17 cellular contexts compared by ENCODE assay signal in the genomic region with DNA sequence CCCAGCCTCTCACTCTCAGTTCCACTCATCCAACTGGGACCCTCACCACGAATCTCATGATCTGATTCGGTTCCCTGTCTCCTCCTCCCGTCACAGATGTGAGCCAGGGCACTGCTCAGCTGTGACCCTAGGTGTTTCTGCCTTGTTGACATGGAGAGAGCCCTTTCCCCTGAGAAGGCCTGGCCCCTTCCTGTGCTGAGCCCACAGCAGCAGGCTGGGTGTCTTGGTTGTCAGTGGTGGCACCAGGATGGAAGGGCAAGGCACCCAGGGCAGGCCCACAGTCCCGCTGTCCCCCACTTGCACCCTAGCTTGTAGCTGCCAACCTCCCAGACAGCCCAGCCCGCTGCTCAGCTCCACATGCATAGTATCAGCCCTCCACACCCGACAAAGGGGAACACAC. TPM values are rescaled to one million over a fixed set of nuclear protein-coding genes. Genes with fewer than 3 reads are reported as not detected.
A peak's percentile ranks its signal among the peaks of the same experiment; 100 is the strongest.
DNase-seq lines count a peak whose midpoint lies in the region; ATAC-seq, FAIRE-seq and TF ChIP-seq lines count a peak whose summit lies in the region.
"Had no signal": no experiment of that assay in that cellular context is flagged by ENCODE, and none has a peak within 500 bp of the region (broad histone marks: within the 10 kb centered on the region; RNA-seq: fewer than 3 reads in every experiment).

No MANE protein-coding gene starts in this region.

- H3K9ac ChIP-seq in SK-N-MC (ENCODE audit: insufficient read length), result no peak overlapping the region

- no peaks in the 10 kb centered on the region for H3K27me3 Mint-ChIP-seq in activated CD4-positive, alpha-beta memory T cell treated with anti-CD3 and anti-CD28 coated beads, Interleukin-2, amount 10 ng/mL, durations not matched to agents 7 days and 5 days
- no peaks in the 10 kb centered on the region for H3K27me3 Mint-ChIP-seq in activated CD4-positive, alpha-beta memory T cell treated with anti-CD3 and anti-CD28 coated beads for 36 hours
- H3K27me3 Mint-ChIP-seq in endothelial cell (ENCODE audit: unreplicated experiment), result no peaks in the 10 kb centered on the region
- H3K27me3 Mint-ChIP-seq: activated CD4-positive, alpha-beta T cell treated with anti-CD3 and anti-CD28 coated beads, Interleukin-2, amount 10 ng/mL, durations not matched to agents 24 days and 14 days had no signal

- TF ChIP-seq CTCF in endothelial cell (IDR thresholded peaks at IDR 0.05; ENCODE audit: unreplicated experiment) (no peak), pancreas (IDR thresholded peaks at IDR 0.05) (no peak)

- DNase-seq in activated CD4-positive, alpha-beta memory T cell treated with anti-CD3 and anti-CD28 coated beads, Interleukin-2, amount 10 ng/mL, durations not matched to agents 7 days and 5 days, result no peak
- no peak for DNase-seq in activated CD4-positive, alpha-beta memory T cell treated with anti-CD3 and anti-CD28 coated beads for 36 hours
- DNase-seq in SK-N-MC (ENCODE audit: low read depth, low spot score) (no peak), endothelial cell (ENCODE audit: low spot score) (no peak), pancreas (peak in 1 of 6 donors; percentile 52), H4 (ENCODE audit: low spot score) (no peak), AML-193 (lab: John Stamatoyannopoulos, UW) (no peak)
- DNase-seq: activated CD4-positive, alpha-beta T cell treated with anti-CD3 and anti-CD28 coated beads, Interleukin-2, amount 10 ng/mL, durations not matched to agents 24 days and 14 days; NCI-H1105; occipital lobe had no signal

- H3K27ac ChIP-seq in SK-N-MC (peak overlapping the region; percentile 82; the same call in 1 of the 2 replicates), pancreas (peak overlapping the region; percentile 42 to 77 (median 58))
- H3K27ac ChIP-seq: PC-9, tibial nerve had no signal

- peaks cover 23% of the 10 kb centered on the region for H3K36me3 ChIP-seq in SK-N-MC (ENCODE audit: insufficient read depth, low read length)
- no peaks in the 10 kb centered on the region for H3K36me3 ChIP-seq in pancreas

- H3K9me3 ChIP-seq in SK-N-MC (ENCODE audit: low read depth, low read length) (no peaks in the 10 kb centered on the region), pancreas (no peaks in the 10 kb centered on the region)
- H3K9me3 ChIP-seq: tibial nerve had no signal

- H3K4me1 Mint-ChIP-seq in activated CD4-positive, alpha-beta memory T cell treated with anti-CD3 and anti-CD28 coated beads, Interleukin-2, amount 10 ng/mL, durations not matched to agents 7 days and 5 days, result peaks cover 33% of the 10 kb centered on the region
- peaks cover 10% of the 10 kb centered on the region for H3K4me1 Mint-ChIP-seq in activated CD4-positive, alpha-beta memory T cell treated with anti-CD3 and anti-CD28 coated beads for 36 hours (ENCODE audit: low read depth)
- H3K4me1 Mint-ChIP-seq in endothelial cell (ENCODE audit: unreplicated experiment), result peaks cover 17% of the 10 kb centered on the region

- 59 to 69% methylated on average over 6 of the region's 6 CpGs for WGBS in pancreas, 2 donors

- POLR2A ChIA-PET in activated CD4-positive, alpha-beta memory T cell treated with anti-CD3 and anti-CD28 coated beads, Interleukin-2, amount 10 ng/mL, durations not matched to agents 7 days and 5 days (lab: Charles Lee), result interaction anchor here (1.0 kb wide), 1 partner anchor 9 kb away, joined by 3 read pairs; no protein-coding TSS in a partner anchor
- POLR2A ChIA-PET in activated CD4-positive, alpha-beta memory T cell treated with anti-CD3 and anti-CD28 coated beads for 36 hours (lab: Charles Lee), result no interaction called here

- intact Hi-C loops in activated CD4-positive, alpha-beta memory T cell treated with anti-CD3 and anti-CD28 coated beads for 36 hours (cut with micrococcal nuclease), result no loop called here
- intact Hi-C loops in pancreas (cut with DNase I), result no loop called here

- H3K4me3 ChIP-seq in SK-N-MC (no peak overlapping the region), pancreas (no peak overlapping the region)
- H3K4me3 ChIP-seq: PC-9, tibial nerve had no signal

- CTCF ChIA-PET in activated CD4-positive, alpha-beta memory T cell treated with anti-CD3 and anti-CD28 coated beads, Interleukin-2, amount 10 ng/mL, durations not matched to agents 7 days and 5 days (lab: Charles Lee), result no interaction called here
- CTCF ChIA-PET in activated CD4-positive, alpha-beta memory T cell treated with anti-CD3 and anti-CD28 coated beads for 36 hours (lab: Charles Lee), result no interaction called here

- H3K27ac Mint-ChIP-seq in activated CD4-positive, alpha-beta memory T cell treated with anti-CD3 and anti-CD28 coated beads, Interleukin-2, amount 10 ng/mL, durations not matched to agents 7 days and 5 days, result peak overlapping the region; percentile 2
- no peak overlapping the region for H3K27ac Mint-ChIP-seq in activated CD4-positive, alpha-beta memory T cell treated with anti-CD3 and anti-CD28 coated beads for 36 hours
- H3K27ac Mint-ChIP-seq in endothelial cell (ENCODE audit: unreplicated experiment), result no peak overlapping the region
- H3K27ac Mint-ChIP-seq: activated CD4-positive, alpha-beta T cell treated with anti-CD3 and anti-CD28 coated beads, Interleukin-2, amount 10 ng/mL, durations not matched to agents 24 days and 14 days had no signal

- H3K4me3 Mint-ChIP-seq in activated CD4-positive, alpha-beta memory T cell treated with anti-CD3 and anti-CD28 coated beads, Interleukin-2, amount 10 ng/mL, durations not matched to agents 7 days and 5 days, result no peak overlapping the region
- H3K4me3 Mint-ChIP-seq in activated CD4-positive, alpha-beta memory T cell treated with anti-CD3 and anti-CD28 coated beads for 36 hours, result no peak overlapping the region
- H3K4me3 Mint-ChIP-seq in endothelial cell (ENCODE audit: unreplicated experiment), result peak overlapping the region; percentile 31
- H3K4me3 Mint-ChIP-seq: activated CD4-positive, alpha-beta T cell treated with anti-CD3 and anti-CD28 coated beads, Interleukin-2, amount 10 ng/mL, durations not matched to agents 24 days and 14 days had no signal

- no peaks in the 10 kb centered on the region for H3K27me3 ChIP-seq in pancreas
- H3K27me3 ChIP-seq: tibial nerve had no signal

- H3K9me3 Mint-ChIP-seq in activated CD4-positive, alpha-beta memory T cell treated with anti-CD3 and anti-CD28 coated beads, Interleukin-2, amount 10 ng/mL, durations not matched to agents 7 days and 5 days, result no peaks in the 10 kb centered on the region
- no peaks in the 10 kb centered on the region for H3K9me3 Mint-ChIP-seq in activated CD4-positive, alpha-beta memory T cell treated with anti-CD3 and anti-CD28 coated beads for 36 hours
- H3K9me3 Mint-ChIP-seq in endothelial cell (ENCODE audit: unreplicated experiment), result no peaks in the 10 kb centered on the region
- H3K9me3 Mint-ChIP-seq: activated CD4-positive, alpha-beta T cell treated with anti-CD3 and anti-CD28 coated beads, Interleukin-2, amount 10 ng/mL, durations not matched to agents 24 days and 14 days had no signal

- peaks cover 14% of the 10 kb centered on the region for H3K36me3 Mint-ChIP-seq in activated CD4-positive, alpha-beta memory T cell treated with anti-CD3 and anti-CD28 coated beads, Interleukin-2, amount 10 ng/mL, durations not matched to agents 7 days and 5 days (ENCODE audit: low read depth)
- peaks cover 9% of the 10 kb centered on the region for H3K36me3 Mint-ChIP-seq in activated CD4-positive, alpha-beta memory T cell treated with anti-CD3 and anti-CD28 coated beads for 36 hours
- H3K36me3 Mint-ChIP-seq in endothelial cell (ENCODE audit: low read depth, unreplicated experiment), result peaks cover 23% of the 10 kb centered on the region

- FAIRE-seq in pancreas (lab: Jason Lieb, UNC), result no peak

- ATAC-seq in pancreas, result no peak
- no peak for ATAC-seq in HG02840 (IDR thresholded peaks at IDR 0.05; ENCODE audit: low FRiP score, unreplicated experiment)

- peaks cover 22 to 55% (median 49%) of the 10 kb centered on the region in 3 donors for H3K4me1 ChIP-seq in pancreas

RNA-seq across cellular contexts. Expression of a gene that starts 26.5 kb away (rescaled TPM):
- not detected for total RNA-seq in activated CD4-positive, alpha-beta memory T cell treated with anti-CD3 and anti-CD28 coated beads, Interleukin-2, amount 10 ng/mL, durations not matched to agents 7 days and 5 days
- not detected for total RNA-seq in activated CD4-positive, alpha-beta memory T cell treated with anti-CD3 and anti-CD28 coated beads for 36 hours
- total RNA-seq in endothelial cell (ENCODE audit: unreplicated experiment) (not detected), pancreas (not detected)
- not detected for polyA plus RNA-seq in pancreas
- total RNA-seq in H4 (2014; rRNA removed; shearing (Covaris generic)), result not detected in 2 replicates
- total RNA-seq: A673; activated CD4-positive, alpha-beta T cell treated with anti-CD3 and anti-CD28 coated beads, Interleukin-2, amount 10 ng/mL, durations not matched to agents 24 days and 14 days; NCI-H460; PC-9; T-helper 1 cell treated with Interleukin-12 subunit alpha and Interleukin-12 subunit beta and Interleukin-4 antibody, amounts not matched to agents 30 ng/mL and 1 ng/mL, for 36 hours; tibial nerve had no signal
- polyA plus RNA-seq: esophagus had no signal
